Comparison of ENCODE assay signal across 18 cellular contexts in genomic region chr4:116788723-116789122, GRCh38.
DNase-seq lines count a peak whose midpoint lies in the region; ATAC-seq, FAIRE-seq and TF ChIP-seq lines count a peak whose summit lies in the region.
"Had no signal": no experiment of that assay in that cellular context is flagged by ENCODE, and none has a peak within 500 bp of the region (broad histone marks: within the 10 kb centered on the region; RNA-seq: fewer than 3 reads in every experiment).

No MANE protein-coding gene starts in this region.

- intact Hi-C loops in posterior vena cava (cut with DNase I), result no loop called here
- intact Hi-C loops in activated T-helper 2 cell treated with anti-CD3 and anti-CD28 coated beads, Interferon-gamma antibody, Interleukin-2, Interleukin-4, amounts not matched to agents 10 μg/mL and 5 μg/mL and 100 μg/mL, durations not matched to agents 14 hours and 24 hours and 36 hours (cut with micrococcal nuclease), result no loop called here

- H4K20me1 ChIP-seq in H1 (replicated peaks in 1 of 2; ENCODE audit: control insufficient read depth in 1 of 2, insufficient read depth in 2 of 2, low read length in 2 of 2), result no peaks in the 10 kb centered on the region

- no peaks in the 10 kb centered on the region for H3K4me1 ChIP-seq in H1 (replicated peaks in 1 of 4; ENCODE audit: control insufficient read depth in 3 of 4, insufficient read depth in 4 of 4, low read length in 3 of 4)

- no peaks in the 10 kb centered on the region for H3K9me3 ChIP-seq in H1 (ENCODE audit: insufficient read depth in 2 of 2, low read depth in 1 of 2, low read length in 1 of 2)

- no peak for TF ChIP-seq POLR2A in H1 (IDR thresholded peaks at IDR 0.05; ENCODE audit: control extremely low read depth in 1 of 2, low read depth in 2 of 2, low read length in 2 of 2)

- no peak overlapping the region for H3K56ac ChIP-seq in H1 (replicated peaks; ENCODE audit: insufficient read length, low read depth, low read length)

- H2AFZ ChIP-seq in H1 (ENCODE audit: low read length), result no peak overlapping the region
- H2AFZ ChIP-seq: GM23248 had no signal

- no peaks in the 10 kb centered on the region for H3K27me3 Mint-ChIP-seq in stimulated activated memory B cell treated with anti-CD40 and anti-IgM and Interleukin-4, amounts not matched to agents 10 μg/mL and 1 μg/mL and 100 μg/mL, for 72 hours
- H3K27me3 Mint-ChIP-seq in activated T-helper 2 cell treated with anti-CD3 and anti-CD28 coated beads, Interferon-gamma antibody, Interleukin-2, Interleukin-4, amounts not matched to agents 10 μg/mL and 5 μg/mL and 100 μg/mL, durations not matched to agents 14 hours and 24 hours and 36 hours (ENCODE audit: low read depth), result no peaks in the 10 kb centered on the region
- H3K27me3 Mint-ChIP-seq: CD4-positive, alpha-beta memory T cell had no signal

- H4K91ac ChIP-seq in H1 (replicated peaks; ENCODE audit: insufficient read length, low read length), result no peak overlapping the region

- H2AK5ac ChIP-seq in H1 (ENCODE audit: low read depth, low read length), result no peak overlapping the region

- H2BK20ac ChIP-seq in H1 (ENCODE audit: low read length), result no peak overlapping the region

- H3K4me3 ChIP-seq in H1 (ENCODE audit: extremely low read depth in 1 of 4, insufficient read depth in 2 of 4, low read depth in 3 of 4, low read length in 4 of 4), result no peak overlapping the region
- H3K4me3 ChIP-seq: GM23248 had no signal

- no peak overlapping the region for H2BK12ac ChIP-seq in H1 (ENCODE audit: low read depth, low read length)

- FAIRE-seq in H1 (lab: Jason Lieb, UNC), result no peak
- FAIRE-seq: GM12891, GM18507 had no signal

- H4K8ac ChIP-seq in H1 (ENCODE audit: extremely low read depth, insufficient read depth, low read length), result peak overlapping the region; percentile 77; the same call in 1 of the 2 replicates

- no peak overlapping the region for H2BK120ac ChIP-seq in H1 (replicated peaks; ENCODE audit: low read depth, low read length)

- H3K79me2 ChIP-seq in H1 (ENCODE audit: control insufficient read depth in 1 of 2, insufficient read depth in 2 of 2, low read length in 2 of 2), result no peaks in the 10 kb centered on the region

- H3K27ac Mint-ChIP-seq in stimulated activated memory B cell treated with anti-CD40 and anti-IgM and Interleukin-4, amounts not matched to agents 10 μg/mL and 1 μg/mL and 100 μg/mL, for 72 hours, result no peak overlapping the region
- H3K27ac Mint-ChIP-seq in activated T-helper 2 cell treated with anti-CD3 and anti-CD28 coated beads, Interferon-gamma antibody, Interleukin-2, Interleukin-4, amounts not matched to agents 10 μg/mL and 5 μg/mL and 100 μg/mL, durations not matched to agents 14 hours and 24 hours and 36 hours, result no peak overlapping the region
- H3K27ac Mint-ChIP-seq: CD4-positive, alpha-beta memory T cell; H9 had no signal

- no peak for TF ChIP-seq EP300 in H1 (IDR thresholded peaks at IDR 0.05; ENCODE audit: borderline replicate concordance in 1 of 2, low read depth in 2 of 2, low read length in 2 of 2)

- no peak overlapping the region for H3K9ac ChIP-seq in H1 (replicated peaks in 1 of 4; ENCODE audit: extremely low read depth in 1 of 4, low read depth in 3 of 4, low read length in 3 of 4)
- H3K9ac ChIP-seq: GM23248 had no signal

- DNase-seq in H1 (ENCODE audit: low read depth in 1 of 2, low spot score in 2 of 2) (no peak), posterior vena cava (ENCODE audit: low spot score) (peak; percentile 40)
- no peak for DNase-seq in activated T-helper 2 cell treated with anti-CD3 and anti-CD28 coated beads, Interferon-gamma antibody, Interleukin-2, Interleukin-4, amounts not matched to agents 10 μg/mL and 5 μg/mL and 100 μg/mL, durations not matched to agents 14 hours and 24 hours and 36 hours (ENCODE audit: low spot score)
- DNase-seq: C1 segment of cervical spinal cord; Calu3; CD4-positive, alpha-beta memory T cell; COR-L47; DMS53; DMS79 treated with DMSO at 0.1 percent for 48 hours; GF-D8; GM23248; H9 had no signal

- H3K36me3 Mint-ChIP-seq in stimulated activated memory B cell treated with anti-CD40 and anti-IgM and Interleukin-4, amounts not matched to agents 10 μg/mL and 1 μg/mL and 100 μg/mL, for 72 hours, result no peaks in the 10 kb centered on the region
- H3K36me3 Mint-ChIP-seq in activated T-helper 2 cell treated with anti-CD3 and anti-CD28 coated beads, Interferon-gamma antibody, Interleukin-2, Interleukin-4, amounts not matched to agents 10 μg/mL and 5 μg/mL and 100 μg/mL, durations not matched to agents 14 hours and 24 hours and 36 hours (ENCODE audit: low read depth), result no peaks in the 10 kb centered on the region
- H3K36me3 Mint-ChIP-seq: CD4-positive, alpha-beta memory T cell had no signal

- no peaks in the 10 kb centered on the region for H3K4me1 Mint-ChIP-seq in stimulated activated memory B cell treated with anti-CD40 and anti-IgM and Interleukin-4, amounts not matched to agents 10 μg/mL and 1 μg/mL and 100 μg/mL, for 72 hours
- no peaks in the 10 kb centered on the region for H3K4me1 Mint-ChIP-seq in activated T-helper 2 cell treated with anti-CD3 and anti-CD28 coated beads, Interferon-gamma antibody, Interleukin-2, Interleukin-4, amounts not matched to agents 10 μg/mL and 5 μg/mL and 100 μg/mL, durations not matched to agents 14 hours and 24 hours and 36 hours (ENCODE audit: low read depth)
- H3K4me1 Mint-ChIP-seq: CD4-positive, alpha-beta memory T cell; H9 had no signal

- POLR2A ChIA-PET in H1 (lab: Charles Lee; ENCODE audit: partially characterized antibody), result no interaction called here

- WGBS in H1 (ENCODE audit: extremely low coverage in 1 of 2, insufficient coverage in 1 of 2, insufficient read length in 1 of 2, insufficient replicate concordance in 2 of 2, low coverage in 1 of 2, low lambda C conversion rate in 2 of 2, missing lambda C conversion rate in 1 of 2), 2 experiments, result 92% methylated on average over 2 of the region's 2 CpGs; no CpG with 5 or more reads in 1 of the 2 experiments

- no peak overlapping the region for H3K27ac ChIP-seq in H1 (ENCODE audit: low read depth, low read length)
- H3K27ac ChIP-seq: GM23248 had no signal

- CTCF ChIA-PET in H1 (lab: Charles Lee; ENCODE audit: partially characterized antibody), result no interaction called here

- ATAC-seq in stimulated activated memory B cell treated with anti-CD40 and anti-IgM and Interleukin-4, amounts not matched to agents 10 μg/mL and 1 μg/mL and 100 μg/mL, for 72 hours, result peak; percentile 8
- no peak for ATAC-seq in GM21576 (IDR thresholded peaks at IDR 0.05; ENCODE audit: unreplicated experiment)
- ATAC-seq in GM19035 (IDR thresholded peaks at IDR 0.05; ENCODE audit: unreplicated experiment), result no peak
- ATAC-seq: HCT116 had no signal

- H3K23me2 ChIP-seq in H1 (ENCODE audit: low read depth, low read length), result no peaks in the 10 kb centered on the region

- no peak overlapping the region for H4K5ac ChIP-seq in H1 (ENCODE audit: insufficient read length, low read depth, low read length)

- H3K36me3 ChIP-seq in H1 (ENCODE audit: control insufficient read depth in 2 of 4, insufficient read depth in 4 of 4, low read length in 3 of 4), result no peaks in the 10 kb centered on the region

- H3K4me3 Mint-ChIP-seq in stimulated activated memory B cell treated with anti-CD40 and anti-IgM and Interleukin-4, amounts not matched to agents 10 μg/mL and 1 μg/mL and 100 μg/mL, for 72 hours, result no peak overlapping the region
- H3K4me3 Mint-ChIP-seq in activated T-helper 2 cell treated with anti-CD3 and anti-CD28 coated beads, Interferon-gamma antibody, Interleukin-2, Interleukin-4, amounts not matched to agents 10 μg/mL and 5 μg/mL and 100 μg/mL, durations not matched to agents 14 hours and 24 hours and 36 hours (ENCODE audit: low read depth), result no peak overlapping the region
- H3K4me3 Mint-ChIP-seq: CD4-positive, alpha-beta memory T cell; H9 had no signal

- H3K18ac ChIP-seq in H1 (ENCODE audit: extremely low read depth, low read length), result no peak overlapping the region

- no peaks in the 10 kb centered on the region for H3K9me3 Mint-ChIP-seq in stimulated activated memory B cell treated with anti-CD40 and anti-IgM and Interleukin-4, amounts not matched to agents 10 μg/mL and 1 μg/mL and 100 μg/mL, for 72 hours
- no peaks in the 10 kb centered on the region for H3K9me3 Mint-ChIP-seq in activated T-helper 2 cell treated with anti-CD3 and anti-CD28 coated beads, Interferon-gamma antibody, Interleukin-2, Interleukin-4, amounts not matched to agents 10 μg/mL and 5 μg/mL and 100 μg/mL, durations not matched to agents 14 hours and 24 hours and 36 hours
- H3K9me3 Mint-ChIP-seq: H9 had no signal

- H2BK15ac ChIP-seq in H1 (ENCODE audit: low read length), result no peak overlapping the region

- H3K79me1 ChIP-seq in H1 (ENCODE audit: low read depth, low read length), result no peaks in the 10 kb centered on the region

- no peak overlapping the region for H3K4me2 ChIP-seq in H1 (ENCODE audit: insufficient read depth in 1 of 2, low read depth in 2 of 2, low read length in 2 of 2)

- no peak for TF ChIP-seq RAD21 in H1 (IDR thresholded peaks at IDR 0.05 in 1 of 2, conservative IDR thresholded peaks at IDR 0.05 in 1 of 2; ENCODE audit: low read depth in 2 of 2, low read length in 2 of 2)

- no peak for TF ChIP-seq CTCF in H1 (IDR thresholded peaks at IDR 0.05; ENCODE audit: control extremely low read depth in 1 of 3, insufficient read depth in 1 of 3, low read depth in 1 of 3, low read length in 3 of 3)

- no peak overlapping the region for H3K4ac ChIP-seq in H1 (replicated peaks; ENCODE audit: insufficient read length, low read depth, low read length)

- H3K23ac ChIP-seq in H1 (ENCODE audit: insufficient read length), result no peak overlapping the region

- no peak overlapping the region for H2BK5ac ChIP-seq in H1 (ENCODE audit: low read depth, low read length)

- H3K27me3 ChIP-seq in H1 (replicated peaks in 1 of 4; ENCODE audit: control insufficient read depth in 3 of 4, extremely low read depth in 1 of 4, insufficient read depth in 3 of 4, low read length in 3 of 4), result no peaks in the 10 kb centered on the region

- no peak overlapping the region for H3K14ac ChIP-seq in H1 (ENCODE audit: insufficient read length)

TF ChIP-seq in H1, 55 proteins besides CTCF, POLR2A, EP300 and RAD21 (continues in another document):
- TF ChIP-seq BRCA1 (IDR thresholded peaks at IDR 0.05; ENCODE audit: low read depth, low read length) (no peak), SIRT6 (IDR thresholded peaks at IDR 0.05; ENCODE audit: low read length) (no peak), EZH2 (IDR thresholded peaks at IDR 0.05; ENCODE audit: low read depth, low read length, severe bottlenecking) (no peak), TAF7 (optimal IDR thresholded peaks at IDR 0.05; ENCODE audit: borderline replicate concordance, low read depth, low read length) (no peak), SP4 (IDR thresholded peaks at IDR 0.05; ENCODE audit: low read length) (no peak), EGR1 (IDR thresholded peaks at IDR 0.05; ENCODE audit: borderline replicate concordance, low read depth, low read length) (no peak), RFX5 (IDR thresholded peaks at IDR 0.05; ENCODE audit: borderline replicate concordance, low read depth, low read length) (no peak), SUZ12 (IDR thresholded peaks at IDR 0.05; ENCODE audit: low read length) (no peak), POU5F1 (IDR thresholded peaks at IDR 0.05; ENCODE audit: low read depth, low read length) (no peak)
